Comparison of ENCODE assay signal across 19 cellular contexts in the genomic region with DNA sequence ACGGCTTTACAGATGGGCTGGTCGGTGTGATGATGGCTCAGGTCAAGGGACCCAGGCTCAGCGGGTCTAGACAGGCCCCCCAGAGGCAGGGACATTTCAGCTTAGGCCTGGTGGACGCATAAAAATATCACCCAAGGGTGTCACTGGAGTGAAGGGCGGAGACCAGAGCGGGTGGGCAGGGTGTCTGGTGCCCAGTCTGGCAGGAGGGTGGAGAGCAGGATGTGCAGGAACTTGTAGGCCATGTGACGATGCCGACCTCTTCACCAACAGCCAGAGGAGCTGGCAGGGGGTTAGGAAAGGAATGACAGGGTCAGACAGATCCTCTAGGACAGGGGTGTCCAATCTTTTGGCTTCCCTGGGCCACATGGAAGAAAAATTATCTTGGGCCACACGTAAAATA. TPM values are rescaled to one million over a fixed set of nuclear protein-coding genes. Genes with fewer than 3 reads are reported as not detected.
DNase-seq lines count a peak whose midpoint lies in the region; ATAC-seq and TF ChIP-seq lines count a peak whose summit lies in the region.
"Had no signal": no experiment of that assay in that cellular context is flagged by ENCODE, and none has a peak within 500 bp of the region (broad histone marks: within the 10 kb centered on the region; RNA-seq: fewer than 3 reads in every experiment).

No MANE protein-coding gene starts in this region.

- no peaks in the 10 kb centered on the region for H3K27me3 ChIP-seq in right cardiac atrium (ENCODE audit: control insufficient read depth, insufficient read depth)
- H3K27me3 ChIP-seq: BLaER1 had no signal

- peaks cover 16% of the 10 kb centered on the region for H3K9me3 Mint-ChIP-seq in glutamatergic neuron (ENCODE audit: unreplicated experiment)
- H3K9me3 Mint-ChIP-seq in stimulated activated effector memory CD8-positive, alpha-beta T cell treated with anti-CD3 and anti-CD28 coated beads, Interleukin-12 subunit alpha, Interleukin-12 subunit beta, amount 100 ng/mL, for 72 hours = no peaks in the 10 kb centered on the region
- H3K9me3 Mint-ChIP-seq: CD8-positive, alpha-beta T cell; HFFc6 had no signal

- WGBS in right cardiac atrium = 73% methylated on average over 9 of the region's 9 CpGs

- H3K4me3 ChIP-seq in right cardiac atrium (ENCODE audit: low read length) = no peak overlapping the region
- H3K4me3 ChIP-seq: BLaER1, HAP-1 had no signal

- DNase-seq in right cardiac atrium (peak in 2 of 3 donors; percentile 44 to 63), cardiac septum (ENCODE audit: low spot score) (no peak), glutamatergic neuron (peak; percentile 3), SHP77 (lab: John Stamatoyannopoulos, UW) (no peak)
- DNase-seq in stimulated activated effector memory CD8-positive, alpha-beta T cell treated with anti-CD3 and anti-CD28 coated beads, Interleukin-12 subunit alpha, Interleukin-12 subunit beta, amount 100 ng/mL, for 72 hours (ENCODE audit: low spot score in 2 of 2) = no peak
- DNase-seq: Caco-2; CD4-positive, CD25-positive, alpha-beta regulatory T cell; CD8-positive, alpha-beta T cell; DMS153; DND-41; GOT3; HFFc6 had no signal

- no peak overlapping the region for H3K27ac ChIP-seq in right cardiac atrium (ENCODE audit: low read length)
- H3K27ac ChIP-seq: 22Rv1, BLaER1, C4-2B had no signal

- H3K9me3 ChIP-seq in right cardiac atrium (ENCODE audit: control insufficient read depth, low read length) = no peaks in the 10 kb centered on the region
- H3K9me3 ChIP-seq: BLaER1, Caco-2, HAP-1 had no signal

- H3K4me3 Mint-ChIP-seq in glutamatergic neuron (ENCODE audit: unreplicated experiment) = peak overlapping the region; percentile 30
- H3K4me3 Mint-ChIP-seq in stimulated activated effector memory CD8-positive, alpha-beta T cell treated with anti-CD3 and anti-CD28 coated beads, Interleukin-12 subunit alpha, Interleukin-12 subunit beta, amount 100 ng/mL, for 72 hours = no peak overlapping the region
- H3K4me3 Mint-ChIP-seq: B cell; CD4-positive, CD25-positive, alpha-beta regulatory T cell; CD8-positive, alpha-beta T cell; HFFc6 had no signal

- no peaks in the 10 kb centered on the region for H3K36me3 Mint-ChIP-seq in glutamatergic neuron (ENCODE audit: unreplicated experiment)
- H3K36me3 Mint-ChIP-seq in stimulated activated effector memory CD8-positive, alpha-beta T cell treated with anti-CD3 and anti-CD28 coated beads, Interleukin-12 subunit alpha, Interleukin-12 subunit beta, amount 100 ng/mL, for 72 hours = peaks cover 2% of the 10 kb centered on the region
- H3K36me3 Mint-ChIP-seq: CD8-positive, alpha-beta T cell had no signal

- TF ChIP-seq CTCF in glutamatergic neuron (IDR thresholded peaks at IDR 0.05; ENCODE audit: partially characterized antibody, unreplicated experiment) = no peak

- ATAC-seq in right cardiac atrium = peak; percentile 17 to 41
- no peak for ATAC-seq in stimulated activated effector memory CD8-positive, alpha-beta T cell treated with anti-CD3 and anti-CD28 coated beads, Interleukin-12 subunit alpha, Interleukin-12 subunit beta, amount 100 ng/mL, for 72 hours
- no peak for ATAC-seq in HG03025 (IDR thresholded peaks at IDR 0.05; ENCODE audit: low FRiP score, unreplicated experiment)
- ATAC-seq: CD8-positive, alpha-beta T cell had no signal

- peaks cover 65% of the 10 kb centered on the region for H3K4me1 Mint-ChIP-seq in glutamatergic neuron (ENCODE audit: low read depth, unreplicated experiment)
- H3K4me1 Mint-ChIP-seq in stimulated activated effector memory CD8-positive, alpha-beta T cell treated with anti-CD3 and anti-CD28 coated beads, Interleukin-12 subunit alpha, Interleukin-12 subunit beta, amount 100 ng/mL, for 72 hours = peaks cover 5% of the 10 kb centered on the region

- peaks cover 25% of the 10 kb centered on the region for H3K27me3 Mint-ChIP-seq in glutamatergic neuron (ENCODE audit: unreplicated experiment)

- intact Hi-C loops in right cardiac atrium (cut with DNase I) = no loop called here
- intact Hi-C loops in cardiac septum (cut with DNase I) = no loop called here

- no peak overlapping the region for H3K27ac Mint-ChIP-seq in glutamatergic neuron (ENCODE audit: unreplicated experiment)
- H3K27ac Mint-ChIP-seq in stimulated activated effector memory CD8-positive, alpha-beta T cell treated with anti-CD3 and anti-CD28 coated beads, Interleukin-12 subunit alpha, Interleukin-12 subunit beta, amount 100 ng/mL, for 72 hours = peak overlapping the region; percentile 50
- H3K27ac Mint-ChIP-seq: B cell; CD4-positive, CD25-positive, alpha-beta regulatory T cell; CD8-positive, alpha-beta T cell; HFFc6 had no signal

- peaks cover 2% of the 10 kb centered on the region for H3K4me1 ChIP-seq in right cardiac atrium (ENCODE audit: control insufficient read depth, insufficient read depth, low read length)
- H3K4me1 ChIP-seq: HAP-1 had no signal

RNA-seq across cellular contexts. Expression of a gene that starts 4.5 kb away (rescaled TPM):
- total RNA-seq in right cardiac atrium (1 to 10 TPM; 5.8 to 7.4 (median 6.3) TPM), cardiac septum (7.5 TPM), glutamatergic neuron (ENCODE audit: unreplicated experiment) (299 TPM)
- polyA plus RNA-seq in right cardiac atrium = 6.4 TPM

RNA-seq across cellular contexts. Expression of a gene that starts 17.1 kb away (rescaled TPM):
- total RNA-seq in right cardiac atrium (under 1 TPM in 3 of 4 donors, not detected in 1; 0.42 to 0.68 (median 0.50) TPM), cardiac septum (0.54 TPM), glutamatergic neuron (ENCODE audit: unreplicated experiment) (0.78 TPM)
- polyA plus RNA-seq in right cardiac atrium = 0.18 TPM
- polyA plus RNA-seq: AG04450; CD4-positive, CD25-positive, alpha-beta regulatory T cell had no signal

RNA-seq across cellular contexts. Expression of a gene that starts 27.7 kb away (rescaled TPM):
- total RNA-seq in right cardiac atrium = 10 to 100 TPM; 14.3 to 17.7 (median 15.9) TPM
- 16.7 TPM for polyA plus RNA-seq in right cardiac atrium
- total RNA-seq in cardiac septum = 13.0 TPM
- 51.8 TPM for total RNA-seq in glutamatergic neuron (ENCODE audit: unreplicated experiment)

RNA-seq across cellular contexts. Expression of a gene that starts 32.5 kb away (rescaled TPM):
- under 1 TPM in 3 of 4 donors, not detected in 1; 0.18 to 0.48 (median 0.20) TPM for total RNA-seq in right cardiac atrium
- polyA plus RNA-seq in right cardiac atrium = 0.32 TPM
- total RNA-seq in cardiac septum = not detected
- 3.0 TPM for total RNA-seq in glutamatergic neuron (ENCODE audit: unreplicated experiment)
- total RNA-seq: HFFc6 had no signal
- polyA plus RNA-seq: AG04450 had no signal

RNA-seq across cellular contexts. Expression of a gene that starts 42.7 kb away (rescaled TPM):
- total RNA-seq in right cardiac atrium = 10 to 100 TPM; 67.7 to 82.1 (median 74.4) TPM
- polyA plus RNA-seq in right cardiac atrium = 34.3 TPM
- 49.6 TPM for total RNA-seq in cardiac septum
- total RNA-seq in glutamatergic neuron (ENCODE audit: unreplicated experiment) = 44.0 TPM

Comparison
In these comparisons a context has a peak if more than half of its experiments do, and no peak if none do; other contexts are left out.
1. DNase-seq: peak in right cardiac atrium (2 of 3) and glutamatergic neuron (single experiment); none in cardiac septum (single experiment), stimulated activated effector memory CD8-positive, alpha-beta T cell treated with anti-CD3 and anti-CD28 coated beads, Interleukin-12 subunit alpha, Interleukin-12 subunit beta, amount 100 ng/mL, for 72 hours (0 of 2) and SHP77 (0 of 2).
2. ATAC-seq: peak in right cardiac atrium (2 of 2); none in stimulated activated effector memory CD8-positive, alpha-beta T cell treated with anti-CD3 and anti-CD28 coated beads, Interleukin-12 subunit alpha, Interleukin-12 subunit beta, amount 100 ng/mL, for 72 hours (single experiment) and HG03025 (single experiment).
3. RNA of a gene that starts 4.5 kb away (total RNA-seq): 299 TPM in glutamatergic neuron (single experiment); 7.5 TPM in cardiac septum (single experiment) and 5.8 to 7.4 TPM in right cardiac atrium; every median in the first group is over 10 times any median in the second.